25 cellular contexts compared by ENCODE assay signal in genomic region chr5:38590846-38591245, GRCh38. TPM values are rescaled to one million over a fixed set of nuclear protein-coding genes. Genes with fewer than 3 reads are reported as not detected.
A peak's percentile ranks its signal among the peaks of the same experiment; 100 is the strongest.
DNase-seq lines count a peak whose midpoint lies in the region; ATAC-seq and TF ChIP-seq lines count a peak whose summit lies in the region.
"Had no signal": no experiment of that assay in that cellular context is flagged by ENCODE, and none has a peak within 500 bp of the region (broad histone marks: within the 10 kb centered on the region; RNA-seq: fewer than 3 reads in every experiment).

No MANE protein-coding gene starts in this region.

- H3K9me3 ChIP-seq in right atrium auricular region, result no peaks in the 10 kb centered on the region
- H3K9me3 ChIP-seq in trophoblast cell (ENCODE audit: insufficient read depth, low read depth, low read length), result no peaks in the 10 kb centered on the region
- H3K9me3 ChIP-seq: BE2C, MG63, SK-N-SH had no signal

- H3K27me3 ChIP-seq in right atrium auricular region (no peaks in the 10 kb centered on the region), trophoblast cell (ENCODE audit: insufficient read depth, low read length) (no peaks in the 10 kb centered on the region)
- H3K27me3 ChIP-seq: BE2C, MG63 had no signal

- H3K14ac ChIP-seq in trophoblast cell (ENCODE audit: low read length), result no peak overlapping the region

- no peaks in the 10 kb centered on the region for H3K36me3 Mint-ChIP-seq in MCF 10A (ENCODE audit: insufficient read depth, unreplicated experiment)
- no peaks in the 10 kb centered on the region for H3K36me3 Mint-ChIP-seq in stimulated activated naive B cell treated with anti-CD40 and anti-IgM and Interleukin-4, amounts not matched to agents 10 μg/mL and 1 μg/mL and 100 μg/mL, for 72 hours

- H2AK5ac ChIP-seq in trophoblast cell (ENCODE audit: low read length), result no peak overlapping the region

- H4K12ac ChIP-seq in trophoblast cell (ENCODE audit: low read depth, low read length), result no peak overlapping the region

- POLR2A ChIA-PET in MCF 10A (lab: Yijun Ruan, JAX), result interaction anchor here (0.7 to 1.3 kb wide), 2 partner anchors 9 to 34 kb away, joined by 4 to 7 read pairs; no protein-coding TSS in a partner anchor

- no TSS peak for BruUV-seq in MCF 10A (replicated peaks; lab: Mats Ljungman, UMichigan)

- CTCF ChIA-PET in MCF 10A (lab: Yijun Ruan, JAX), result interaction anchor here (1.7 kb wide), 1 partner anchor 8 kb away, joined by 7 read pairs; no protein-coding TSS in a partner anchor

- H3K4me3 ChIP-seq in right atrium auricular region (no peak overlapping the region), trophoblast cell (ENCODE audit: low read depth, low read length) (no peak overlapping the region)
- H3K4me3 ChIP-seq: K562, MG63 had no signal

- H3K36me3 ChIP-seq in right atrium auricular region (no peaks in the 10 kb centered on the region), trophoblast cell (ENCODE audit: control insufficient read depth in 1 of 2, insufficient read depth in 2 of 2, low read length in 2 of 2) (no peaks in the 10 kb centered on the region)
- H3K36me3 ChIP-seq: BE2C, MG63 had no signal

- H3K9ac ChIP-seq in trophoblast cell (ENCODE audit: low read length), result no peak overlapping the region
- H3K9ac ChIP-seq: SK-N-SH had no signal

- H3K4me1 Mint-ChIP-seq in MCF 10A (ENCODE audit: insufficient read depth, unreplicated experiment), result peaks cover 16% of the 10 kb centered on the region
- peaks cover 0 to 3% of the 10 kb centered on the region in 2 donors for H3K4me1 Mint-ChIP-seq in stimulated activated naive B cell treated with anti-CD40 and anti-IgM and Interleukin-4, amounts not matched to agents 10 μg/mL and 1 μg/mL and 100 μg/mL, for 72 hours

- no peaks in the 10 kb centered on the region for H3K27me3 Mint-ChIP-seq in MCF 10A (ENCODE audit: insufficient read depth, unreplicated experiment)
- peaks cover 4 to 11% of the 10 kb centered on the region in 2 donors for H3K27me3 Mint-ChIP-seq in stimulated activated naive B cell treated with anti-CD40 and anti-IgM and Interleukin-4, amounts not matched to agents 10 μg/mL and 1 μg/mL and 100 μg/mL, for 72 hours

- no peak overlapping the region for H4K91ac ChIP-seq in trophoblast cell (ENCODE audit: low read depth, low read length)

- H3K27ac Mint-ChIP-seq in MCF 10A (ENCODE audit: low read depth, unreplicated experiment), result no peak overlapping the region
- no peak overlapping the region for H3K27ac Mint-ChIP-seq in stimulated activated naive B cell treated with anti-CD40 and anti-IgM and Interleukin-4, amounts not matched to agents 10 μg/mL and 1 μg/mL and 100 μg/mL, for 72 hours

- H3K23ac ChIP-seq in trophoblast cell (ENCODE audit: low read length), result no peak overlapping the region

- no peak overlapping the region for H3K27ac ChIP-seq in right atrium auricular region
- H3K27ac ChIP-seq in trophoblast cell (ENCODE audit: low read depth, low read length), result no peak overlapping the region
- H3K27ac ChIP-seq: RWPE1 had no signal

- H3K9me3 Mint-ChIP-seq in MCF 10A (ENCODE audit: unreplicated experiment), result no peaks in the 10 kb centered on the region
- H3K9me3 Mint-ChIP-seq in stimulated activated naive B cell treated with anti-CD40 and anti-IgM and Interleukin-4, amounts not matched to agents 10 μg/mL and 1 μg/mL and 100 μg/mL, for 72 hours, result no peaks in the 10 kb centered on the region

- no peak overlapping the region for H3K4me2 ChIP-seq in trophoblast cell (ENCODE audit: low read length)
- H3K4me2 ChIP-seq: SK-N-SH had no signal

- peaks cover 5% of the 10 kb centered on the region for H3K79me1 ChIP-seq in trophoblast cell (ENCODE audit: low read length)

- intact Hi-C loops in Right ventricle myocardium superior (cut with DNase I) (no loop called here), MCF 10A (cut with micrococcal nuclease) (no loop called here)

- no peak overlapping the region for H2BK120ac ChIP-seq in trophoblast cell (ENCODE audit: insufficient read depth, low read length, poor library complexity)

- no peak overlapping the region for H2BK5ac ChIP-seq in trophoblast cell (ENCODE audit: low read depth, low read length, poor library complexity)

- no peak for TF ChIP-seq CTCF in right atrium auricular region (IDR thresholded peaks at IDR 0.05)
- no peak for TF ChIP-seq CTCF in MCF 10A (IDR thresholded peaks at IDR 0.05; ENCODE audit: unreplicated experiment)

- no peak overlapping the region for H2AFZ ChIP-seq in trophoblast cell (ENCODE audit: insufficient read depth, low read length, poor library complexity)

- DNase-seq in Right ventricle myocardium superior, result no peak
- no peak for DNase-seq in right atrium auricular region (ENCODE audit: low spot score)
- peak; percentile 18 for DNase-seq in fibroblast of gingiva (ENCODE audit: low read depth)
- peak; percentile 38 to 74 for DNase-seq in trophoblast cell
- DNase-seq in MCF 10A (ENCODE audit: unreplicated experiment), result no peak
- DNase-seq in GOT3 (lab: John Stamatoyannopoulos, UW), result no peak
- no peak for DNase-seq in stimulated activated naive B cell treated with anti-CD40 and anti-IgM and Interleukin-4, amounts not matched to agents 10 μg/mL and 1 μg/mL and 100 μg/mL, for 72 hours
- DNase-seq: 8988T, ACHN, BE2C, Calu3, DMS79 treated with DMSO at 0.1 percent for 48 hours, H7, Kasumi-1, MG63, NCI-H1694, NCI-H2029 treated with DMSO at 0.1 percent for 48 hours, NCI-H226, NCI-H510A, NCI-H69, SIG-M5, SK-N-SH had no signal

- ATAC-seq in Right ventricle myocardium superior (ENCODE audit: poor library complexity), result peak; percentile 63
- no peak for ATAC-seq in stimulated activated naive B cell treated with anti-CD40 and anti-IgM and Interleukin-4, amounts not matched to agents 10 μg/mL and 1 μg/mL and 100 μg/mL, for 72 hours (replicated peaks)
- ATAC-seq: K562, Panc1 had no signal

- H3K4me1 ChIP-seq in right atrium auricular region, result peaks cover 0 to 14% of the 10 kb centered on the region in 2 donors
- H3K4me1 ChIP-seq in trophoblast cell (ENCODE audit: control insufficient read depth in 1 of 2, insufficient read depth in 2 of 2, low read length in 2 of 2), result peaks cover 9 to 13% of the 10 kb centered on the region in 2 experiments

- H3K4me3 Mint-ChIP-seq in MCF 10A (ENCODE audit: unreplicated experiment), result no peak overlapping the region
- no peak overlapping the region for H3K4me3 Mint-ChIP-seq in stimulated activated naive B cell treated with anti-CD40 and anti-IgM and Interleukin-4, amounts not matched to agents 10 μg/mL and 1 μg/mL and 100 μg/mL, for 72 hours

- no peak overlapping the region for H3K4ac ChIP-seq in trophoblast cell (ENCODE audit: low read depth, low read length)

- no peak overlapping the region for H3K18ac ChIP-seq in trophoblast cell (ENCODE audit: low read length)

- H4K8ac ChIP-seq in trophoblast cell (ENCODE audit: low read depth, low read length), result no peak overlapping the region

- H3K79me2 ChIP-seq in trophoblast cell (ENCODE audit: control insufficient read depth, insufficient read depth, low read length, poor library complexity), result peaks cover 3% of the 10 kb centered on the region

- H2BK12ac ChIP-seq in trophoblast cell (ENCODE audit: low read length), result no peak overlapping the region

RNA-seq across cellular contexts. Expression of gene LIFR, which starts 34.4 kb away (rescaled TPM):
- 53.2 TPM for total RNA-seq in Right ventricle myocardium superior
- total RNA-seq in right atrium auricular region, result 10 to 100 TPM; 38.9 to 58.0 TPM
- polyA plus RNA-seq in trophoblast cell (2013), result 16.6 and 16.7 TPM in 2 replicates
- 3.7 and 3.9 TPM in 2 replicates for total RNA-seq in MCF 10A (2022)

Comparison
In these comparisons a context has a peak if more than half of its experiments do, and no peak if none do; other contexts are left out.
1. DNase-seq: peak in fibroblast of gingiva (single experiment) and trophoblast cell (2 of 2); none in Right ventricle myocardium superior (single experiment), right atrium auricular region (single experiment), MCF 10A (single experiment), GOT3 (single experiment) and stimulated activated naive B cell treated with anti-CD40 and anti-IgM and Interleukin-4, amounts not matched to agents 10 μg/mL and 1 μg/mL and 100 μg/mL, for 72 hours (single experiment).